In genomic region chr2:27400348-27401135, GRCh38 we compare ENCODE assay signal across 19 cellular contexts. TPM values are rescaled to one million over a fixed set of nuclear protein-coding genes. Genes with fewer than 3 reads are reported as not detected.
A peak's percentile ranks its signal among the peaks of the same experiment; 100 is the strongest.
DNase-seq lines count a peak whose midpoint lies in the region; ATAC-seq, FAIRE-seq and TF ChIP-seq lines count a peak whose summit lies in the region.
"Had no signal": no experiment of that assay in that cellular context is flagged by ENCODE, and none has a peak within 500 bp of the region (broad histone marks: within the 10 kb centered on the region; RNA-seq: fewer than 3 reads in every experiment).

No MANE protein-coding gene starts in this region.

- H3K4me3 ChIP-seq in GM23338, result no peak overlapping the region
- no peak overlapping the region for H3K4me3 ChIP-seq in astrocyte of the cerebellum (ENCODE audit: low read depth, low read length)
- no peak overlapping the region for H3K4me3 ChIP-seq in naive thymus-derived CD4-positive, alpha-beta T cell (ENCODE audit: low read length)
- no peak overlapping the region for H3K4me3 ChIP-seq in WERI-Rb-1 (ENCODE audit: low read depth, low read length)
- H3K4me3 ChIP-seq: esophagus muscularis mucosa, spleen had no signal

- no peaks in the 10 kb centered on the region for H3K27me3 ChIP-seq in GM23338 (ENCODE audit: insufficient read depth)
- H3K27me3 ChIP-seq in naive thymus-derived CD4-positive, alpha-beta T cell (ENCODE audit: control insufficient read depth in 2 of 2, insufficient read depth in 2 of 2, low read length in 2 of 2), result no peaks in the 10 kb centered on the region
- no peaks in the 10 kb centered on the region for H3K27me3 ChIP-seq in WERI-Rb-1 (ENCODE audit: insufficient read depth, low read depth, severe bottlenecking)
- H3K27me3 ChIP-seq: esophagus muscularis mucosa, spleen had no signal

- CTCF ChIA-PET in naive thymus-derived CD4-positive, alpha-beta T cell (lab: Charles Lee), result no interaction called here

- intact Hi-C loops in naive thymus-derived CD4-positive, alpha-beta T cell (cut with micrococcal nuclease), result loop anchor here in 1 of 2 donors (10.0 kb wide), 1 partner anchor 186 kb away; the partner anchor contains the start of genes ATRAID, CAD and SLC5A6

- TF ChIP-seq CTCF in GM23338 (conservative IDR thresholded peaks at IDR 0.05; ENCODE audit: low read depth in 2 of 2) (no peak), astrocyte of the cerebellum (IDR thresholded peaks at IDR 0.05; ENCODE audit: low read depth, low read length, missing control alignments) (no peak), D721Med (IDR thresholded peaks at IDR 0.05; ENCODE audit: insufficient read depth, missing control alignments) (no peak), WERI-Rb-1 (IDR thresholded peaks at IDR 0.05; ENCODE audit: low read depth, low read length) (no peak)

- no peaks in the 10 kb centered on the region for H3K9me3 Mint-ChIP-seq in T-helper 2 cell treated with Interferon-gamma antibody and Interleukin-4, amounts not matched to agents 5 μg/mL and 100 μg/mL, for 36 hours
- H3K9me3 Mint-ChIP-seq in GM23338, result no peaks in the 10 kb centered on the region
- H3K9me3 Mint-ChIP-seq in naive thymus-derived CD4-positive, alpha-beta T cell, result no peaks in the 10 kb centered on the region

- H3K36me3 Mint-ChIP-seq in T-helper 2 cell treated with Interferon-gamma antibody and Interleukin-4, amounts not matched to agents 5 μg/mL and 100 μg/mL, for 36 hours (ENCODE audit: low read depth), result peaks cover 24% of the 10 kb centered on the region
- H3K36me3 Mint-ChIP-seq in GM23338 (ENCODE audit: low read depth), result peaks cover 28% of the 10 kb centered on the region
- H3K36me3 Mint-ChIP-seq in naive thymus-derived CD4-positive, alpha-beta T cell, result peaks cover 0 to 18% (median 7%) of the 10 kb centered on the region in 5 donors

- H3F3A ChIP-seq in GM23338 (replicated peaks; ENCODE audit: low read depth), result no peaks in the 10 kb centered on the region; the same call in 1 of the 2 replicates

- FAIRE-seq in D721Med (lab: Jason Lieb, UNC), result no peak
- FAIRE-seq: A204.1, G401.6 had no signal

- in situ Hi-C loops in astrocyte of the cerebellum (cut with HindIII; ENCODE audit: low sequenced_read_pairs), result no loop called here

- H3K36me3 ChIP-seq in GM23338 (ENCODE audit: insufficient read depth), result no peaks in the 10 kb centered on the region
- peaks cover 0 to 6% (median 0%) of the 10 kb centered on the region in 3 experiments for H3K36me3 ChIP-seq in naive thymus-derived CD4-positive, alpha-beta T cell (ENCODE audit: control insufficient read depth in 2 of 3, insufficient read depth in 3 of 3, low read length in 3 of 3)
- peaks cover 70% of the 10 kb centered on the region for H3K36me3 ChIP-seq in WERI-Rb-1

- H3K9me2 ChIP-seq in GM23338 (ENCODE audit: insufficient read depth), result no peaks in the 10 kb centered on the region

- H2AFZ ChIP-seq in GM23338, result no peak overlapping the region
- H2AFZ ChIP-seq: parathyroid adenoma had no signal

- H3K27me3 Mint-ChIP-seq in T-helper 2 cell treated with Interferon-gamma antibody and Interleukin-4, amounts not matched to agents 5 μg/mL and 100 μg/mL, for 36 hours (ENCODE audit: low read depth), result no peaks in the 10 kb centered on the region
- H3K27me3 Mint-ChIP-seq in GM23338 (ENCODE audit: insufficient read depth, low read depth, poor library complexity), result peaks cover 5% of the 10 kb centered on the region
- no peaks in the 10 kb centered on the region for H3K27me3 Mint-ChIP-seq in naive thymus-derived CD4-positive, alpha-beta T cell

- H3K4me1 ChIP-seq in GM23338 (ENCODE audit: insufficient read depth), result no peaks in the 10 kb centered on the region; the same call in 1 of the 2 replicates
- H3K4me1 ChIP-seq in naive thymus-derived CD4-positive, alpha-beta T cell (ENCODE audit: control insufficient read depth in 2 of 2, insufficient read depth in 2 of 2, low read length in 2 of 2), result peaks cover 0 to 3% of the 10 kb centered on the region in 2 donors
- H3K4me1 ChIP-seq: parathyroid adenoma had no signal

- peak overlapping the region; percentile 76 for H3K27ac Mint-ChIP-seq in T-helper 2 cell treated with Interferon-gamma antibody and Interleukin-4, amounts not matched to agents 5 μg/mL and 100 μg/mL, for 36 hours
- H3K27ac Mint-ChIP-seq in GM23338, result 0 out of 2 replicates have a peak overlapping the region, but pooled peaks have one; percentile 11
- H3K27ac Mint-ChIP-seq in naive thymus-derived CD4-positive, alpha-beta T cell, result peak overlapping the region in 6 of 9 donors; percentile 36 to 77 (median 58)

- H3K4me3 Mint-ChIP-seq in T-helper 2 cell treated with Interferon-gamma antibody and Interleukin-4, amounts not matched to agents 5 μg/mL and 100 μg/mL, for 36 hours, result peak overlapping the region; percentile 34
- no peak overlapping the region for H3K4me3 Mint-ChIP-seq in GM23338
- H3K4me3 Mint-ChIP-seq in naive thymus-derived CD4-positive, alpha-beta T cell, result peak overlapping the region in 3 of 10 donors; percentile 2 to 43 (median 28)

- peak overlapping the region; percentile 45; the same call in 1 of the 2 replicates for H3K27ac ChIP-seq in GM23338 (ENCODE audit: low read depth)
- no peak overlapping the region for H3K27ac ChIP-seq in naive thymus-derived CD4-positive, alpha-beta T cell (ENCODE audit: low read depth, low read length)
- no peak overlapping the region for H3K27ac ChIP-seq in WERI-Rb-1
- H3K27ac ChIP-seq: esophagus muscularis mucosa, parathyroid adenoma, spleen had no signal

- H4K20me1 ChIP-seq in GM23338 (replicated peaks; ENCODE audit: insufficient read depth), result peaks cover 86% of the 10 kb centered on the region

- DNase-seq in T-helper 2 cell treated with Interferon-gamma antibody and Interleukin-4, amounts not matched to agents 5 μg/mL and 100 μg/mL, for 36 hours (ENCODE audit: low spot score), result no peak
- DNase-seq in T-helper 2 cell, result no peak
- DNase-seq in GM23338 (ENCODE audit: low spot score), result no peak
- peak; percentile 45 for DNase-seq in astrocyte of the cerebellum (ENCODE audit: low read depth)
- DNase-seq in naive thymus-derived CD4-positive, alpha-beta T cell, result no peak
- DNase-seq in D721Med (ENCODE audit: insufficient read length, low spot score), result no peak
- no peak for DNase-seq in ecto neural progenitor cell (ENCODE audit: low spot score)
- no peak for DNase-seq in WERI-Rb-1
- DNase-seq: activated CD8-positive, alpha-beta memory T cell treated with anti-CD3 and anti-CD28 coated beads, Interleukin-2, amount 50 U/mL, for 48 hours; amniotic stem cell; cortex of kidney; head of caudate nucleus; islet precursor cell; NCI-H1694 treated with DMSO at 0.1 percent for 48 hours; spleen had no signal

- no peak for ATAC-seq in GM23338
- no peak for ATAC-seq in naive thymus-derived CD4-positive, alpha-beta T cell

- H3K4me2 ChIP-seq in GM23338, result no peak overlapping the region

- no peaks in the 10 kb centered on the region for H3K9me3 ChIP-seq in naive thymus-derived CD4-positive, alpha-beta T cell (ENCODE audit: control insufficient read depth in 2 of 3, low read length in 3 of 3)
- no peaks in the 10 kb centered on the region for H3K9me3 ChIP-seq in WERI-Rb-1 (ENCODE audit: severe bottlenecking)
- H3K9me3 ChIP-seq: esophagus muscularis mucosa, spleen had no signal

- H3K4me1 Mint-ChIP-seq in T-helper 2 cell treated with Interferon-gamma antibody and Interleukin-4, amounts not matched to agents 5 μg/mL and 100 μg/mL, for 36 hours (ENCODE audit: low read depth), result peaks cover 26% of the 10 kb centered on the region
- no peaks in the 10 kb centered on the region for H3K4me1 Mint-ChIP-seq in GM23338
- H3K4me1 Mint-ChIP-seq in naive thymus-derived CD4-positive, alpha-beta T cell, result peaks cover 15 to 62% (median 50%) of the 10 kb centered on the region in 7 donors

- peaks cover 100% of the 10 kb centered on the region for H3K79me2 ChIP-seq in GM23338 (replicated peaks; ENCODE audit: insufficient read depth)

- POLR2A ChIA-PET in naive thymus-derived CD4-positive, alpha-beta T cell (lab: Charles Lee), result interaction anchor here (1.0 to 1.2 kb wide), 2 partner anchors 44 to 78 kb away, joined by 3 read pairs; partner anchors contain the start of gene GTF3C2

TF ChIP-seq in GM23338, 12 proteins besides CTCF, POLR2A, EP300 and RAD21 (continues in another document):
- TF ChIP-seq CREB1 (CRISPR knock-in tag; IDR thresholded peaks at IDR 0.05; ENCODE audit: low read depth), result no peak
- no peak for TF ChIP-seq EZH2 (IDR thresholded peaks at IDR 0.05; ENCODE audit: low read depth, unreplicated experiment)
- TF ChIP-seq ZNF114 (CRISPR knock-in tag; IDR thresholded peaks at IDR 0.05), result no peak

RNA-seq across cellular contexts. Expression of gene PPM1G, which starts 8.8 kb away (rescaled TPM):
- total RNA-seq in GM23338 (2014; rRNA removed; shearing (Covaris generic)), result 178 and 183 TPM in 2 replicates
- 201 and 211 TPM in 2 replicates for polyA plus RNA-seq in GM23338 (2016; fragmentation: Nextera tagmentation; extraction: Ambion mirVana)
- total RNA-seq in naive thymus-derived CD4-positive, alpha-beta T cell, result 100 to 1,000 TPM in 1 of 5 experiments, 10 to 100 TPM in 4; 39.5 to 101 (median 45.1) TPM
- 100 to 1,000 TPM in 1 of 2 donors, 10 to 100 TPM in 1; 74.4 to 107 TPM for polyA plus RNA-seq in naive thymus-derived CD4-positive, alpha-beta T cell

RNA-seq across cellular contexts. Expression of gene ZNF513, which starts 20.0 kb away (rescaled TPM):
- total RNA-seq in GM23338 (2014; rRNA removed; shearing (Covaris generic)), result 13.2 and 13.4 TPM in 2 replicates
- polyA plus RNA-seq in GM23338 (2016; fragmentation: Nextera tagmentation; extraction: Ambion mirVana), result 10.4 and 11.3 TPM in 2 replicates
- total RNA-seq in naive thymus-derived CD4-positive, alpha-beta T cell, result 10 to 100 TPM; 15.6 to 23.2 (median 19.2) TPM
- polyA plus RNA-seq in naive thymus-derived CD4-positive, alpha-beta T cell, result 1 to 10 TPM; 2.6 to 8.1 TPM

RNA-seq across cellular contexts. Expression of gene NRBP1, which starts 27.9 kb away (rescaled TPM):
- 118 and 128 TPM in 2 replicates for total RNA-seq in GM23338 (2014; rRNA removed; shearing (Covaris generic))
- 73.4 and 75.0 TPM in 2 replicates for polyA plus RNA-seq in GM23338 (2016; fragmentation: Nextera tagmentation; extraction: Ambion mirVana)
- 100 to 1,000 TPM in 4 of 5 experiments, 10 to 100 TPM in 1; 94.4 to 181 (median 121) TPM for total RNA-seq in naive thymus-derived CD4-positive, alpha-beta T cell
- 100 to 1,000 TPM in 1 of 2 donors, 10 to 100 TPM in 1; 70.0 to 124 TPM for polyA plus RNA-seq in naive thymus-derived CD4-positive, alpha-beta T cell

RNA-seq across cellular contexts. Expression of gene SNX17, which starts 30.1 kb away (rescaled TPM):
- 58.0 and 66.2 TPM in 2 replicates for total RNA-seq in GM23338 (2014; rRNA removed; shearing (Covaris generic))
- 32.6 and 34.0 TPM in 2 replicates for polyA plus RNA-seq in GM23338 (2016; fragmentation: Nextera tagmentation; extraction: Ambion mirVana)
- total RNA-seq in naive thymus-derived CD4-positive, alpha-beta T cell, result 100 to 1,000 TPM in 3 of 5 experiments, 10 to 100 TPM in 2; 71.0 to 128 (median 111) TPM
- polyA plus RNA-seq in naive thymus-derived CD4-positive, alpha-beta T cell, result 100 to 1,000 TPM; 187 to 209 TPM

RNA-seq across cellular contexts. Expression of gene EIF2B4, which starts 30.4 kb away (rescaled TPM):
- total RNA-seq in GM23338 (2014; rRNA removed; shearing (Covaris generic)), result 43.9 and 51.4 TPM in 2 replicates
- 64.0 and 64.4 TPM in 2 replicates for polyA plus RNA-seq in GM23338 (2016; fragmentation: Nextera tagmentation; extraction: Ambion mirVana)
- total RNA-seq in naive thymus-derived CD4-positive, alpha-beta T cell, result 10 to 100 TPM; 36.5 to 56.1 (median 44.1) TPM
- 10 to 100 TPM; 23.8 to 42.2 TPM for polyA plus RNA-seq in naive thymus-derived CD4-positive, alpha-beta T cell

Comparison
In these comparisons a context has a peak if more than half of its experiments do, and no peak if none do; other contexts are left out.
1. H3K27ac Mint-ChIP-seq: peak in every context shown above with its lines; median percentile 76 in T-helper 2 cell treated with Interferon-gamma antibody and Interleukin-4, amounts not matched to agents 5 μg/mL and 100 μg/mL, for 36 hours; 58 in naive thymus-derived CD4-positive, alpha-beta T cell; 11 in GM23338.